Comparison of ENCODE assay signal across 37 cellular contexts in genomic region chr6:110015206-110015605, GRCh38. TPM values are rescaled to one million over a fixed set of nuclear protein-coding genes. Genes with fewer than 3 reads are reported as not detected.
"Had no signal": no experiment of that assay in that cellular context is flagged by ENCODE, and none has a peak within 500 bp of the region (broad histone marks: within the 10 kb centered on the region; RNA-seq: fewer than 3 reads in every experiment).

No MANE protein-coding gene starts in this region.

- H3K4me3 ChIP-seq: adrenal gland, ascending aorta, body of pancreas, breast epithelium, cardiac muscle cell had no signal

- H3K36me3 ChIP-seq: adrenal gland, ascending aorta, brain microvascular endothelial cell, breast epithelium, cardiac muscle cell had no signal

- DNase-seq: activated effector memory CD4-positive, alpha-beta T cell treated with anti-CD3 and anti-CD28 coated beads, Interleukin-2, amount 50 U/mL, for 16 hours; activated effector memory CD4-positive, alpha-beta T cell treated with Interleukin-2 at 50 U/mL for 16 hours; activated gamma-delta T cell; activated gamma-delta T cell treated with Interleukin-2 at 50 U/mL for 16 hours; activated naive CD4-positive, alpha-beta T cell; activated naive CD4-positive, alpha-beta T cell treated with anti-CD3 and anti-CD28 coated beads for 36 hours; activated naive CD4-positive, alpha-beta T cell treated with anti-CD3 and anti-CD28 coated beads, Interleukin-2, amount 10 ng/mL, durations not matched to agents 7 days and 5 days; activated naive CD4-positive, alpha-beta T cell treated with anti-CD3 and anti-CD28 coated beads, Interleukin-2, amount 50 U/mL, for 16 hours; activated naive CD4-positive, alpha-beta T cell treated with Interleukin-2 at 50 U/mL for 16 hours; activated naive CD8-positive, alpha-beta T cell treated with anti-CD3 and anti-CD28 coated beads for 36 hours; activated naive CD8-positive, alpha-beta T cell treated with anti-CD3 and anti-CD28 coated beads, Interleukin-2, amount 10 ng/mL, durations not matched to agents 7 days and 5 days; activated naive CD8-positive, alpha-beta T cell treated with anti-CD3 and anti-CD28 coated beads, Interleukin-2, amount 50 U/mL, for 24 hours; activated T-cell treated with anti-CD3 and anti-CD28 coated beads for 4 hours; activated T-cell treated with anti-CD3 and anti-CD28 coated beads, Interleukin-2, amount 50 U/mL, for 1 hour; activated T-cell treated with anti-CD3 and anti-CD28 coated beads, Interleukin-2, amount 50 U/mL, for 24 hours; activated T-cell treated with anti-CD3 and anti-CD28 coated beads, Interleukin-2, amount 50 U/mL, for 4 hours; activated T-cell treated with anti-CD3 and anti-CD28 coated beads, Interleukin-2, amount 50 U/mL, for 48 hours; activated T-cell treated with anti-CD3 and anti-CD28 coated beads, Interleukin-2, amount 50 U/mL, for 72 hours; adrenal gland; amniotic stem cell; amygdala; aorta; body of pancreas; brain microvascular endothelial cell; central memory CD4-positive, alpha-beta T cell; cerebellar nuclear complex had no signal

- H3K27me3 ChIP-seq: ascending aorta, body of pancreas, brain microvascular endothelial cell, breast epithelium, cardiac muscle cell had no signal

- ATAC-seq: activated naive CD4-positive, alpha-beta T cell treated with anti-CD3 and anti-CD28 coated beads, Interleukin-2, amount 50 U/mL, for 72 hours; activated naive CD8-positive, alpha-beta T cell treated with anti-CD3 and anti-CD28 coated beads, Interleukin-2, amount 50 U/mL, for 24 hours; activated T-cell treated with anti-CD3 and anti-CD28 coated beads, Interleukin-2, amount 50 U/mL, for 4 hours; activated T-cell treated with anti-CD3 and anti-CD28 coated beads, Interleukin-2, amount 50 U/mL, for 72 hours; activated T-helper 17 cell treated with anti-CD3 and anti-CD28 coated beads, Interleukin-2, amount 50 U/mL, for 72 hours; body of pancreas had no signal

- H3K27ac ChIP-seq: adrenal gland, ascending aorta, body of pancreas, brain microvascular endothelial cell, breast epithelium, cardiac muscle cell had no signal

- H3K4me1 ChIP-seq: adrenal gland, ascending aorta, body of pancreas, breast epithelium had no signal

- H3K9me3 ChIP-seq: adrenal gland, ascending aorta, body of pancreas, breast epithelium had no signal

RNA-seq across cellular contexts. Expression of gene GPR6, which starts 37.1 kb away (rescaled TPM):
- total RNA-seq: activated naive CD4-positive, alpha-beta T cell treated with anti-CD3 and anti-CD28 coated beads for 36 hours; activated naive CD4-positive, alpha-beta T cell treated with anti-CD3 and anti-CD28 coated beads, Interleukin-2, amount 50 U/mL, for 72 hours; activated naive CD8-positive, alpha-beta T cell treated with anti-CD3 and anti-CD28 coated beads for 36 hours; activated naive CD8-positive, alpha-beta T cell treated with anti-CD3 and anti-CD28 coated beads, Interleukin-2, amount 10 ng/mL, durations not matched to agents 7 days and 5 days; activated T-cell treated with anti-CD3 and anti-CD28 coated beads, Interleukin-2, amount 50 U/mL, for 4 hours; activated T-cell treated with anti-CD3 and anti-CD28 coated beads, Interleukin-2, amount 50 U/mL, for 72 hours; activated T-helper 1 cell treated with anti-CD3 and anti-CD28 coated beads, Interleukin-12 subunit alpha, Interleukin-12 subunit beta, Interleukin-2, Interleukin-4 antibody, amounts not matched to agents 30 ng/mL and 10 ng/mL and 1 ng/mL, durations not matched to agents 14 hours and 24 hours and 36 hours; activated T-helper 17 cell treated with anti-CD3 and anti-CD28 coated beads, Interleukin-2, amount 50 U/mL, for 72 hours; activated T-helper 2 cell treated with anti-CD3 and anti-CD28 coated beads, Interferon-gamma antibody, Interleukin-2, Interleukin-4, amounts not matched to agents 10 μg/mL and 5 μg/mL and 100 μg/mL, durations not matched to agents 14 hours and 24 hours and 36 hours; adrenal gland; aorta; ascending aorta; astrocyte; body of pancreas; bronchial epithelial cell; cardiac muscle cell; cardiac septum had no signal
- polyA plus RNA-seq: adipose tissue, adrenal gland, aorta, cardiac muscle cell had no signal
